8 cellular contexts compared by ENCODE assay signal in genomic region chr12:106248177-106248848, GRCh38. TPM values are rescaled to one million over a fixed set of nuclear protein-coding genes. Genes with fewer than 3 reads are reported as not detected.
A peak's percentile ranks its signal among the peaks of the same experiment; 100 is the strongest.
DNase-seq lines count a peak whose midpoint lies in the region; ATAC-seq, FAIRE-seq and TF ChIP-seq lines count a peak whose summit lies in the region.

No MANE protein-coding gene starts in this region.

- DNase-seq in CD14-positive monocyte (ENCODE audit: low spot score): no peak
- peak; percentile 58 for DNase-seq in GM19239 (ENCODE audit: insufficient read length, low spot score)
- peak; percentile 9 for DNase-seq in activated CD4-positive, alpha-beta T cell treated with anti-CD3 and anti-CD28 coated beads, Interleukin-2, amount 10 ng/mL, durations not matched to agents 7 days and 5 days
- peak; percentile 32 for DNase-seq in endothelial cell (ENCODE audit: low spot score)
- peak; percentile 90 for DNase-seq in mesenchymal stem cell
- DNase-seq in stomach: peak; percentile 62

- peak overlapping the region; percentile 98 for H2BK120ac ChIP-seq in mesenchymal stem cell (ENCODE audit: low read depth, low read length)

- H3K36me3 Mint-ChIP-seq in CD14-positive monocyte (peaks cover 15 to 19% of the 10 kb centered on the region in 2 donors), endothelial cell (ENCODE audit: low read depth, unreplicated experiment) (peaks cover 4% of the 10 kb centered on the region)
- H3K36me3 Mint-ChIP-seq in activated CD4-positive, alpha-beta T cell treated with anti-CD3 and anti-CD28 coated beads, Interleukin-2, amount 10 ng/mL, durations not matched to agents 7 days and 5 days (ENCODE audit: low read depth): no peaks in the 10 kb centered on the region

- H3K9me3 Mint-ChIP-seq in CD14-positive monocyte: peaks cover 0 to 4% (median 0%) of the 10 kb centered on the region in 7 donors
- H3K9me3 Mint-ChIP-seq in activated CD4-positive, alpha-beta T cell treated with anti-CD3 and anti-CD28 coated beads, Interleukin-2, amount 10 ng/mL, durations not matched to agents 7 days and 5 days: no peaks in the 10 kb centered on the region
- no peaks in the 10 kb centered on the region for H3K9me3 Mint-ChIP-seq in endothelial cell (ENCODE audit: unreplicated experiment)

- H3K4me1 ChIP-seq in mesenchymal stem cell (ENCODE audit: control insufficient read depth, insufficient read depth, low read depth, low read length) (peaks cover 16% of the 10 kb centered on the region), stomach (peaks cover 32 to 56% (median 47%) of the 10 kb centered on the region in 4 donors)

- peak overlapping the region in 1 of 2 experiments; percentile 96 for H3K23ac ChIP-seq in mesenchymal stem cell (ENCODE audit: low read length in 2 of 2)

- peak overlapping the region; percentile 37 for H2BK5ac ChIP-seq in mesenchymal stem cell (ENCODE audit: low read depth, low read length, poor library complexity, severe bottlenecking)

- ATAC-seq in HG03442 (IDR thresholded peaks at IDR 0.05; ENCODE audit: unreplicated experiment) (peak; percentile 21), HG03460 (IDR thresholded peaks at IDR 0.05; ENCODE audit: unreplicated experiment) (no peak)

- H3K36me3 ChIP-seq in mesenchymal stem cell (ENCODE audit: control insufficient read depth in 1 of 2, insufficient read depth in 2 of 2, low read depth in 1 of 2, low read length in 2 of 2) (peaks cover 7 to 14% of the 10 kb centered on the region in 2 experiments), stomach (peaks cover 0 to 13% (median 3%) of the 10 kb centered on the region in 4 donors)

- H3K4me3 ChIP-seq in mesenchymal stem cell (ENCODE audit: insufficient read depth in 1 of 2, low read depth in 1 of 2, low read length in 2 of 2) (peak overlapping the region; percentile 79 to 91), stomach (peak overlapping the region; percentile 74 to 91 (median 88))

- H2BK15ac ChIP-seq in mesenchymal stem cell (ENCODE audit: low read depth, poor library complexity, severe bottlenecking): peak overlapping the region; percentile 97

- H3K27me3 Mint-ChIP-seq in CD14-positive monocyte (ENCODE audit: low read depth in 3 of 3) (peaks cover 0 to 4% (median 0%) of the 10 kb centered on the region in 3 donors), endothelial cell (ENCODE audit: unreplicated experiment) (no peaks in the 10 kb centered on the region)
- H3K27me3 Mint-ChIP-seq in activated CD4-positive, alpha-beta T cell treated with anti-CD3 and anti-CD28 coated beads, Interleukin-2, amount 10 ng/mL, durations not matched to agents 7 days and 5 days: peaks cover 15% of the 10 kb centered on the region

- H2AFZ ChIP-seq in mesenchymal stem cell (ENCODE audit: low read depth, low read length): peak overlapping the region; percentile 67

- peak overlapping the region; percentile 98 for H3K9ac ChIP-seq in mesenchymal stem cell (ENCODE audit: low read length)

- no peaks in the 10 kb centered on the region for H3K9me3 ChIP-seq in mesenchymal stem cell (ENCODE audit: control insufficient read depth, low read length)
- no peaks in the 10 kb centered on the region for H3K9me3 ChIP-seq in stomach

- peak overlapping the region; percentile 76 for H3K4me3 Mint-ChIP-seq in CD14-positive monocyte
- peak overlapping the region; percentile 62 for H3K4me3 Mint-ChIP-seq in activated CD4-positive, alpha-beta T cell treated with anti-CD3 and anti-CD28 coated beads, Interleukin-2, amount 10 ng/mL, durations not matched to agents 7 days and 5 days
- H3K4me3 Mint-ChIP-seq in endothelial cell (ENCODE audit: unreplicated experiment): peak overlapping the region; percentile 88

- H3K27me3 ChIP-seq in mesenchymal stem cell (ENCODE audit: control insufficient read depth in 1 of 2, insufficient read depth in 1 of 2, low read length in 2 of 2) (no peaks in the 10 kb centered on the region), stomach (no peaks in the 10 kb centered on the region)

- TF ChIP-seq CTCF in CD14-positive monocyte (IDR thresholded peaks at IDR 0.05): no peak
- TF ChIP-seq CTCF in endothelial cell (IDR thresholded peaks at IDR 0.05; ENCODE audit: unreplicated experiment): no peak
- no peak for TF ChIP-seq CTCF in stomach (IDR thresholded peaks at IDR 0.05)

- H3K18ac ChIP-seq in mesenchymal stem cell (ENCODE audit: low read depth in 1 of 2, low read length in 2 of 2): peak overlapping the region; percentile 76 to 98

- H3K27ac Mint-ChIP-seq in CD14-positive monocyte: peak overlapping the region; percentile 96 to 99 (median 98)
- H3K27ac Mint-ChIP-seq in activated CD4-positive, alpha-beta T cell treated with anti-CD3 and anti-CD28 coated beads, Interleukin-2, amount 10 ng/mL, durations not matched to agents 7 days and 5 days: peak overlapping the region; percentile 57
- no peak overlapping the region for H3K27ac Mint-ChIP-seq in endothelial cell (ENCODE audit: unreplicated experiment)

- no peak for TF ChIP-seq EP300 in stomach (IDR thresholded peaks at IDR 0.05)

- 2% methylated on average over 27 of the region's 55 CpGs for WGBS in mesenchymal stem cell
- 1 to 2% (median 2%) methylated on average over 19 to 55 of the region's 55 CpGs for WGBS in stomach, 5 donors

- peak overlapping the region; percentile 93 for H4K8ac ChIP-seq in mesenchymal stem cell (ENCODE audit: low read length)

- TF ChIP-seq POLR2A in stomach (IDR thresholded peaks at IDR 0.05): no peak

- no peak overlapping the region for H2AK5ac ChIP-seq in mesenchymal stem cell (ENCODE audit: low read length, severe bottlenecking)

- POLR2A ChIA-PET in activated CD4-positive, alpha-beta T cell treated with anti-CD3 and anti-CD28 coated beads, Interleukin-2, amount 10 ng/mL, durations not matched to agents 7 days and 5 days (lab: Charles Lee): no interaction called here

- peak overlapping the region in 1 of 2 experiments; percentile 79 for H2BK12ac ChIP-seq in mesenchymal stem cell (ENCODE audit: low read length in 2 of 2)

- H3K4me2 ChIP-seq in mesenchymal stem cell (ENCODE audit: low read length, poor library complexity, severe bottlenecking): peak overlapping the region; percentile 90

- intact Hi-C loops in CD14-positive monocyte (cut with micrococcal nuclease) (loop anchor here (5.0 kb wide), 4 partner anchors 34 to 109 kb away; partner anchors contain the start of genes TCP11L2 (in 2 of the 2) and POLR3B (in 1 of the 2)), stomach (cut with DNase I; ENCODE audit: low total_unique reads) (no loop called here)

- peak overlapping the region; percentile 72 for H3K27ac ChIP-seq in mesenchymal stem cell (ENCODE audit: low read length, poor library complexity, severe bottlenecking)
- peak overlapping the region; percentile 89 to 99 (median 99) for H3K27ac ChIP-seq in stomach

- H3K14ac ChIP-seq in mesenchymal stem cell (ENCODE audit: low read length in 2 of 2): peak overlapping the region; percentile 25 to 71

- H3K79me1 ChIP-seq in mesenchymal stem cell (replicated peaks; ENCODE audit: low read length, poor library complexity, severe bottlenecking): peaks cover 2% of the 10 kb centered on the region

- CTCF ChIA-PET in activated CD4-positive, alpha-beta T cell treated with anti-CD3 and anti-CD28 coated beads, Interleukin-2, amount 10 ng/mL, durations not matched to agents 7 days and 5 days (lab: Charles Lee): no interaction called here

- peak overlapping the region; percentile 79 to 96 for H3K4ac ChIP-seq in mesenchymal stem cell (ENCODE audit: low read depth in 1 of 2, low read length in 2 of 2)

- no peak for FAIRE-seq in GM19239 (lab: Jason Lieb, UNC)

- H3K4me1 Mint-ChIP-seq in CD14-positive monocyte: peaks cover 69% of the 10 kb centered on the region
- peaks cover 17% of the 10 kb centered on the region for H3K4me1 Mint-ChIP-seq in activated CD4-positive, alpha-beta T cell treated with anti-CD3 and anti-CD28 coated beads, Interleukin-2, amount 10 ng/mL, durations not matched to agents 7 days and 5 days
- peaks cover 18% of the 10 kb centered on the region for H3K4me1 Mint-ChIP-seq in endothelial cell (ENCODE audit: unreplicated experiment)

- H4K91ac ChIP-seq in mesenchymal stem cell (ENCODE audit: low read length): peak overlapping the region; percentile 94

RNA-seq across cellular contexts. Expression of gene CKAP4, which starts 0.5 kb away (rescaled TPM):
- polyA plus RNA-seq in CD14-positive monocyte (10 to 100 TPM; 46.9 to 59.4 TPM), stomach (10 to 100 TPM; 13.7 to 27.3 (median 20.6) TPM)
- total RNA-seq in activated CD4-positive, alpha-beta T cell treated with anti-CD3 and anti-CD28 coated beads, Interleukin-2, amount 10 ng/mL, durations not matched to agents 7 days and 5 days: 1 to 10 TPM; 1.7 to 2.1 TPM
- total RNA-seq in endothelial cell (ENCODE audit: unreplicated experiment) (76.7 TPM), stomach (10 to 100 TPM; 36.2 to 98.7 (median 71.0) TPM)
- polyA plus RNA-seq in mesenchymal stem cell (2013, experiment 1 of 2): 382 TPM
- polyA plus RNA-seq in mesenchymal stem cell (2013, experiment 2 of 2): 384 TPM

RNA-seq across cellular contexts. Expression of gene TCP11L2, which starts 54.2 kb away (rescaled TPM):
- 10 to 100 TPM; 23.5 to 37.3 TPM for polyA plus RNA-seq in CD14-positive monocyte
- 10 to 100 TPM; 20.9 to 21.0 TPM for total RNA-seq in activated CD4-positive, alpha-beta T cell treated with anti-CD3 and anti-CD28 coated beads, Interleukin-2, amount 10 ng/mL, durations not matched to agents 7 days and 5 days
- 14.0 TPM for total RNA-seq in endothelial cell (ENCODE audit: unreplicated experiment)
- polyA plus RNA-seq in mesenchymal stem cell (2013, experiment 1 of 2): 9.8 TPM
- polyA plus RNA-seq in mesenchymal stem cell (2013, experiment 2 of 2): 9.8 TPM
- total RNA-seq in stomach: 10 to 100 TPM in 4 of 5 donors, under 1 TPM in 1; 0.29 to 57.5 (median 32.1) TPM
- polyA plus RNA-seq in stomach: 1 to 10 TPM; 2.3 to 7.5 (median 5.0) TPM

Comparison
In these comparisons a context has a peak if more than half of its experiments do, and no peak if none do; other contexts are left out.
1. RNA of gene CKAP4, which starts 0.5 kb away (total RNA-seq): 76.7 TPM in endothelial cell (single experiment) and 36.2 to 98.7 TPM in stomach; 1.7 to 2.1 TPM in activated CD4-positive, alpha-beta T cell treated with anti-CD3 and anti-CD28 coated beads, Interleukin-2, amount 10 ng/mL, durations not matched to agents 7 days and 5 days; every median in the first group is over 10 times any median in the second.
2. Peak in every context shown above with its lines, with median percentiles within 50 percentile points of each other: H3K4me3 Mint-ChIP-seq.